ENCODE assay signal across 1 cellular context in the genomic region with DNA sequence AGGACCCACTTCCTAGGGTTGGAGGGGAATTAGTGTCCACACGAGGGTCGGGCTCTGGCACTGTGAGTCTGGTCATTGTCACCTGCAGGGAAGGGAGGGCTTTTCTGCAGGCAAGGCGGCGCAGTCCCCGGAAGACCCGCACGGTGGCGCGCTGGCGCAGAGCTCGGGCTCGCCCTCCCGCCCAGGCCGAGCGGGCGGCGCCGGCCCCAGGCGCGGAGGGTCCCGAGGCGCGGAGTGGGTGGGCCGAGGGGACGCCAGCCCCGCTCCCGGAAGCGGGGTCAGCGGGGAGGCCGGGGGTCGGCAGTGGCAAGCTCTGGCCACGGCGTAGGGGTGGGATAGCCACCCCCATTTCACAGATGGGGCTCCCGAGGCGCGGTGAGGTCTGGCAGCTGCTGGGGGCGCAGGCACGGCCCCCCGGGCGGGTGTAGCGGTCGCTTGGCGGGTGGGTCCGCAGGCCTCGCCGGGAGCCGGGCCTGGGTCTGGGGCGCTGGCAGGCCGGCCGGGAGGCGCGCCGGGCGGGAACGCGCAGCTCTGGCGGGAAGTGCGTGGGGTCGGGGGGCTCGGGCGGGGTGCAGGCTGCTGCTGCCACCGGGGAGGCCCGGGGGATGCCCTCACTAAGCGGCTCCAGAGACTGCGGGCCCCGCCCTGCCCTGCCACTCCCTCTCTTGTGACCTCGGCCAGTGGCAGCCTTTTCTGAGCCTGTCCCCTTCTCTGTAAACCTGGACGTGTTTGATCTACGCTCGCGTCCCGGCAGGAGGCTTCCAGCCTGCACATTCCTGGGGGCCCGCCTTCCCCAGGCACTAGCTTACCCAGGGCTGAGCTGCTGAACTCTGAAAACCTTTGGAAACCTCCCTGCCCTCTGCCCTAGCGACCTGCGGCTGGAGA.
TF ChIP-seq lines count a peak whose summit lies in the region.

No MANE protein-coding gene starts in this region.

TF ChIP-seq in HEK293, 187 proteins besides CTCF, POLR2A, EP300 and RAD21 (continued from another document):
- no peak for TF ChIP-seq REST (tag by site-specific recombination; IDR thresholded peaks at IDR 0.05)
- TF ChIP-seq KLF10 (tag by site-specific recombination; IDR thresholded peaks at IDR 0.05), result peak; percentile 35; the same call in 1 of the 2 replicates
